In genomic region chr14:97177016-97177415, GRCh38 we compare ENCODE assay signal across 8 cellular contexts.
A peak's percentile ranks its signal among the peaks of the same experiment; 100 is the strongest.
DNase-seq lines count a peak whose midpoint lies in the region; ATAC-seq, FAIRE-seq and TF ChIP-seq lines count a peak whose summit lies in the region.

No MANE protein-coding gene starts in this region.

- no peak overlapping the region for H3K27ac Mint-ChIP-seq in HFFc6
- H3K27ac Mint-ChIP-seq in activated T-helper 1 cell treated with anti-CD3 and anti-CD28 coated beads, Interleukin-12 subunit alpha, Interleukin-12 subunit beta, Interleukin-2, Interleukin-4 antibody, amounts not matched to agents 30 ng/mL and 10 ng/mL and 1 ng/mL, durations not matched to agents 14 hours and 24 hours and 36 hours: no peak overlapping the region

- no peak for DNase-seq in D721Med (ENCODE audit: insufficient read length, low spot score)
- DNase-seq in HFFc6: no peak
- DNase-seq in RPMI8226: peak; percentile 29
- peak; percentile 85 for DNase-seq in esophagus muscularis mucosa (ENCODE audit: extremely low spot score)
- no peak for DNase-seq in Right ventricle myocardium inferior (ENCODE audit: missing footprints)
- no peak for DNase-seq in activated T-helper 1 cell treated with anti-CD3 and anti-CD28 coated beads, Interleukin-12 subunit alpha, Interleukin-12 subunit beta, Interleukin-2, Interleukin-4 antibody, amounts not matched to agents 30 ng/mL and 10 ng/mL and 1 ng/mL, durations not matched to agents 14 hours and 24 hours and 36 hours (ENCODE audit: low spot score)

- no peaks in the 10 kb centered on the region for H3K36me3 ChIP-seq in esophagus muscularis mucosa

- H3K4me3 Mint-ChIP-seq in HFFc6: no peak overlapping the region
- no peak overlapping the region for H3K4me3 Mint-ChIP-seq in activated T-helper 1 cell treated with anti-CD3 and anti-CD28 coated beads, Interleukin-12 subunit alpha, Interleukin-12 subunit beta, Interleukin-2, Interleukin-4 antibody, amounts not matched to agents 30 ng/mL and 10 ng/mL and 1 ng/mL, durations not matched to agents 14 hours and 24 hours and 36 hours

- intact Hi-C loops in esophagus muscularis mucosa (cut with DNase I): no loop called here
- intact Hi-C loops in Right ventricle myocardium inferior (cut with DNase I): no loop called here
- intact Hi-C loops in activated T-helper 1 cell treated with anti-CD3 and anti-CD28 coated beads, Interleukin-12 subunit alpha, Interleukin-12 subunit beta, Interleukin-2, Interleukin-4 antibody, amounts not matched to agents 30 ng/mL and 10 ng/mL and 1 ng/mL, durations not matched to agents 14 hours and 24 hours and 36 hours (cut with micrococcal nuclease): loop anchor here (5.0 kb wide), 1 partner anchor 460 kb away; no protein-coding TSS in a partner anchor

- peaks cover 16% of the 10 kb centered on the region for H3K9me3 Mint-ChIP-seq in HFFc6
- H3K9me3 Mint-ChIP-seq in activated T-helper 1 cell treated with anti-CD3 and anti-CD28 coated beads, Interleukin-12 subunit alpha, Interleukin-12 subunit beta, Interleukin-2, Interleukin-4 antibody, amounts not matched to agents 30 ng/mL and 10 ng/mL and 1 ng/mL, durations not matched to agents 14 hours and 24 hours and 36 hours: peaks cover 17% of the 10 kb centered on the region

- H3K36me3 Mint-ChIP-seq in HFFc6 (ENCODE audit: low read depth): peaks cover 6% of the 10 kb centered on the region
- peaks cover 2% of the 10 kb centered on the region for H3K36me3 Mint-ChIP-seq in activated T-helper 1 cell treated with anti-CD3 and anti-CD28 coated beads, Interleukin-12 subunit alpha, Interleukin-12 subunit beta, Interleukin-2, Interleukin-4 antibody, amounts not matched to agents 30 ng/mL and 10 ng/mL and 1 ng/mL, durations not matched to agents 14 hours and 24 hours and 36 hours (ENCODE audit: low read depth)

- H3K9me3 ChIP-seq in esophagus muscularis mucosa: no peaks in the 10 kb centered on the region

- H3K4me3 ChIP-seq in esophagus muscularis mucosa: no peak overlapping the region

- H3K4me1 ChIP-seq in esophagus muscularis mucosa: no peaks in the 10 kb centered on the region

- H3K27me3 Mint-ChIP-seq in HFFc6 (ENCODE audit: insufficient read depth): peaks cover 2% of the 10 kb centered on the region; the same call in 1 of the 2 replicates
- peaks cover 2% of the 10 kb centered on the region for H3K27me3 Mint-ChIP-seq in activated T-helper 1 cell treated with anti-CD3 and anti-CD28 coated beads, Interleukin-12 subunit alpha, Interleukin-12 subunit beta, Interleukin-2, Interleukin-4 antibody, amounts not matched to agents 30 ng/mL and 10 ng/mL and 1 ng/mL, durations not matched to agents 14 hours and 24 hours and 36 hours (ENCODE audit: insufficient read depth)

- no peak for ATAC-seq in Right ventricle myocardium inferior
- ATAC-seq in HG03469 (IDR thresholded peaks at IDR 0.05; ENCODE audit: unreplicated experiment): no peak
- no peak for ATAC-seq in GM18520 (IDR thresholded peaks at IDR 0.05; ENCODE audit: unreplicated experiment)

- no peak for FAIRE-seq in D721Med (lab: Jason Lieb, UNC)

- 77% methylated on average over 6 of the region's 6 CpGs for WGBS in esophagus muscularis mucosa

- peaks cover 41% of the 10 kb centered on the region for H3K4me1 Mint-ChIP-seq in HFFc6 (ENCODE audit: low read depth)
- H3K4me1 Mint-ChIP-seq in activated T-helper 1 cell treated with anti-CD3 and anti-CD28 coated beads, Interleukin-12 subunit alpha, Interleukin-12 subunit beta, Interleukin-2, Interleukin-4 antibody, amounts not matched to agents 30 ng/mL and 10 ng/mL and 1 ng/mL, durations not matched to agents 14 hours and 24 hours and 36 hours (ENCODE audit: low read depth): peaks cover 18% of the 10 kb centered on the region

- no peak overlapping the region for H3K27ac ChIP-seq in esophagus muscularis mucosa (replicated peaks in 1 of 4)

- TF ChIP-seq EP300 in esophagus muscularis mucosa (IDR thresholded peaks at IDR 0.05): no peak

- TF ChIP-seq POLR2A in esophagus muscularis mucosa (IDR thresholded peaks at IDR 0.05; ENCODE audit: low read depth): no peak

- H3K27me3 ChIP-seq in esophagus muscularis mucosa: peaks cover 0 to 17% (median 0%) of the 10 kb centered on the region in 4 donors

- TF ChIP-seq CTCF in D721Med (IDR thresholded peaks at IDR 0.05; ENCODE audit: insufficient read depth, missing control alignments): peak; percentile 41
- peak; percentile 55 for TF ChIP-seq CTCF in HFFc6 (IDR thresholded peaks at IDR 0.05)
- TF ChIP-seq CTCF in esophagus muscularis mucosa (IDR thresholded peaks at IDR 0.05): no peak

Comparison
In these comparisons a context has a peak if more than half of its experiments do, and no peak if none do; other contexts are left out.
1. DNase-seq: peak in RPMI8226 (single experiment) and esophagus muscularis mucosa (single experiment); none in D721Med (single experiment), HFFc6 (single experiment), Right ventricle myocardium inferior (single experiment) and activated T-helper 1 cell treated with anti-CD3 and anti-CD28 coated beads, Interleukin-12 subunit alpha, Interleukin-12 subunit beta, Interleukin-2, Interleukin-4 antibody, amounts not matched to agents 30 ng/mL and 10 ng/mL and 1 ng/mL, durations not matched to agents 14 hours and 24 hours and 36 hours (single experiment).
2. CTCF ChIP-seq: peak in D721Med (single experiment) and HFFc6 (single experiment); none in esophagus muscularis mucosa (0 of 3).